ENCODE assay signal across 21 cellular contexts in genomic region chr11:93054279-93054678, GRCh38.
A peak's percentile ranks its signal among the peaks of the same experiment; 100 is the strongest.
DNase-seq lines count a peak whose midpoint lies in the region; ATAC-seq, FAIRE-seq and TF ChIP-seq lines count a peak whose summit lies in the region.
"Had no signal": no experiment of that assay in that cellular context is flagged by ENCODE, and none has a peak within 500 bp of the region (broad histone marks: within the 10 kb centered on the region; RNA-seq: fewer than 3 reads in every experiment).

No MANE protein-coding gene starts in this region.

- H3K27me3 ChIP-seq in astrocyte (ENCODE audit: insufficient read depth, low read length) = no peaks in the 10 kb centered on the region
- H3K27me3 ChIP-seq in keratinocyte (ENCODE audit: control insufficient read depth, extremely low read depth, insufficient read depth, low read length) = no peaks in the 10 kb centered on the region
- H3K27me3 ChIP-seq in MM.1S (replicated peaks; ENCODE audit: insufficient read depth, low read length) = no peaks in the 10 kb centered on the region
- H3K27me3 ChIP-seq: ascending aorta, pancreas, right lobe of liver, uterus had no signal

- H3K27me3 Mint-ChIP-seq in astrocyte (ENCODE audit: low read depth, unreplicated experiment) = no peaks in the 10 kb centered on the region

- dilution Hi-C loops in keratinocyte (cut with MboI; ENCODE audit: extremely low pct_ligation_motif_present, low sequenced_read_pairs) = no loop called here

- no peak overlapping the region for H3K9ac ChIP-seq in astrocyte (ENCODE audit: low read length)
- H3K9ac ChIP-seq in keratinocyte (ENCODE audit: control insufficient read depth, extremely low read depth, insufficient read depth, low read length) = no peak overlapping the region
- no peak overlapping the region for H3K9ac ChIP-seq in MM.1S (ENCODE audit: low read length)

- H4K20me1 ChIP-seq in astrocyte (ENCODE audit: insufficient read depth, low read length) = no peaks in the 10 kb centered on the region
- H4K20me1 ChIP-seq in keratinocyte (ENCODE audit: control insufficient read depth, extremely low read depth, insufficient read depth, low read length) = no peaks in the 10 kb centered on the region
- H4K20me1 ChIP-seq in MM.1S (ENCODE audit: insufficient read depth, low read length) = no peaks in the 10 kb centered on the region

- no peak overlapping the region for H3K4me2 ChIP-seq in astrocyte (ENCODE audit: low read length)
- peak overlapping the region; percentile 51 for H3K4me2 ChIP-seq in keratinocyte (ENCODE audit: control insufficient read depth, extremely low read depth, insufficient read depth, low read depth, low read length)
- H3K4me2 ChIP-seq in MM.1S (ENCODE audit: low read depth, low read length) = no peak overlapping the region
- H3K4me2 ChIP-seq: GM23338 had no signal

- H3K4me1 ChIP-seq in astrocyte (ENCODE audit: insufficient read depth, low read length) (peaks cover 11% of the 10 kb centered on the region), keratinocyte (ENCODE audit: control insufficient read depth, extremely low read depth, insufficient read depth, low read length) (peaks cover 13% of the 10 kb centered on the region), MM.1S (ENCODE audit: low read length) (no peaks in the 10 kb centered on the region)
- H3K4me1 ChIP-seq: ascending aorta, pancreas, right lobe of liver, uterus had no signal

- H3F3A ChIP-seq in MM.1S (ENCODE audit: insufficient read depth, low read length) = no peaks in the 10 kb centered on the region

- DNase-seq in ELR (ENCODE audit: low read depth) (peak; percentile 24), M059J (ENCODE audit: low read depth) (peak; percentile 30), astrocyte (ENCODE audit: low read depth) (no peak), keratinocyte (ENCODE audit: low read depth, low spot score) (no peak), MM.1S (no peak), Right ventricle myocardium inferior (ENCODE audit: missing footprints) (no peak)
- no peak for DNase-seq in stimulated activated naive CD4-positive, alpha-beta T cell treated with Interleukin-2 at 50 U/mL for 16 hours (lab: John Stamatoyannopoulos, UW)
- DNase-seq: activated CD4-positive, CD25-positive, alpha-beta regulatory T cell treated with anti-CD3 and anti-CD28 coated beads, Interleukin-2, amount 50 U/mL, for 72 hours; effector memory CD4-positive, alpha-beta T cell; glutamatergic neuron; natural killer cell; NCI-H1436; pancreas; right lobe of liver; Right ventricle myocardium superior; uterus had no signal

- H3K27ac Mint-ChIP-seq in astrocyte (ENCODE audit: unreplicated experiment) = peak overlapping the region; percentile 94
- H3K27ac Mint-ChIP-seq: CD14-positive monocyte, GM23338, natural killer cell had no signal

- H3K4me3 ChIP-seq in astrocyte (ENCODE audit: insufficient read depth, low read depth, low read length) (no peak overlapping the region), keratinocyte (ENCODE audit: control insufficient read depth in 2 of 3, extremely low read depth in 1 of 3, insufficient read depth in 2 of 3, low read depth in 1 of 3, low read length in 3 of 3) (no peak overlapping the region), MM.1S (ENCODE audit: low read length) (no peak overlapping the region)
- H3K4me3 ChIP-seq: ascending aorta, GM23338, pancreas, right lobe of liver, uterus had no signal

- TF ChIP-seq CTCF in astrocyte (IDR thresholded peaks at IDR 0.05; ENCODE audit: insufficient read depth, low read depth, low read length) (no peak), keratinocyte (optimal IDR thresholded peaks at IDR 0.05 in 1 of 3, IDR thresholded peaks at IDR 0.05 in 1 of 3, conservative IDR thresholded peaks at IDR 0.05 in 1 of 3; ENCODE audit: extremely low read depth in 1 of 3, insufficient read depth in 2 of 3, low read length in 3 of 3) (no peak), MM.1S (IDR thresholded peaks at IDR 0.05; ENCODE audit: low read length) (no peak)

- H2AFZ ChIP-seq in astrocyte (ENCODE audit: low read depth, low read length) (no peak overlapping the region), keratinocyte (ENCODE audit: control insufficient read depth, low read length) (no peak overlapping the region), MM.1S (ENCODE audit: low read length) (no peak overlapping the region)
- H2AFZ ChIP-seq: GM23338 had no signal

- H3K27ac ChIP-seq in astrocyte (ENCODE audit: low read depth, low read length) = peak overlapping the region; percentile 28
- peak overlapping the region; percentile 71 for H3K27ac ChIP-seq in keratinocyte (ENCODE audit: control insufficient read depth, insufficient read depth, low read length)
- H3K27ac ChIP-seq in MM.1S (ENCODE audit: low read length) = no peak overlapping the region
- H3K27ac ChIP-seq: ascending aorta, pancreas, right lobe of liver, uterus had no signal

- no peaks in the 10 kb centered on the region for H3K9me1 ChIP-seq in keratinocyte (ENCODE audit: control insufficient read depth, extremely low read depth, insufficient read depth, low read length)

- FAIRE-seq in astrocyte (lab: Jason Lieb, UNC) (peak; percentile 17), keratinocyte (lab: Jason Lieb, UNC) (peak; percentile 69)
- FAIRE-seq: pancreas had no signal

- H3K9me3 Mint-ChIP-seq in astrocyte (ENCODE audit: unreplicated experiment) = peaks cover 2% of the 10 kb centered on the region
- H3K9me3 Mint-ChIP-seq: GM23338 had no signal

- no peaks in the 10 kb centered on the region for H3K9me2 ChIP-seq in MM.1S (replicated peaks; ENCODE audit: insufficient read depth, low read length)

- H3K4me1 Mint-ChIP-seq in astrocyte (ENCODE audit: low read depth, unreplicated experiment) = peaks cover 30% of the 10 kb centered on the region
- H3K4me1 Mint-ChIP-seq: CD14-positive monocyte, GM23338, natural killer cell had no signal

- H3K36me3 Mint-ChIP-seq in astrocyte (ENCODE audit: low read depth, unreplicated experiment) = no peaks in the 10 kb centered on the region
- H3K36me3 Mint-ChIP-seq: CD14-positive monocyte, natural killer cell had no signal

- ATAC-seq in Right ventricle myocardium inferior (no peak), HG02885 (IDR thresholded peaks at IDR 0.05; ENCODE audit: poor library complexity, unreplicated experiment) (no peak)
- ATAC-seq: GM23338, natural killer cell, pancreas had no signal

- H3K9me3 ChIP-seq in astrocyte (ENCODE audit: insufficient read depth, low read depth, low read length) (no peaks in the 10 kb centered on the region), keratinocyte (ENCODE audit: control insufficient read depth, low read depth, low read length) (no peaks in the 10 kb centered on the region), MM.1S (replicated peaks; ENCODE audit: insufficient read depth, low read length) (no peaks in the 10 kb centered on the region)
- H3K9me3 ChIP-seq: ascending aorta, pancreas, right lobe of liver, uterus had no signal

- no peak overlapping the region for H3K4me3 Mint-ChIP-seq in astrocyte (ENCODE audit: unreplicated experiment)
- H3K4me3 Mint-ChIP-seq: activated naive CD4-positive, alpha-beta T cell treated with anti-CD3 and anti-CD28 coated beads for 36 hours; CD14-positive monocyte; GM23338; natural killer cell had no signal

- intact Hi-C loops in Right ventricle myocardium inferior (cut with DNase I) = no loop called here

- H3K79me2 ChIP-seq in astrocyte (ENCODE audit: insufficient read depth, low read length) = no peaks in the 10 kb centered on the region
- no peaks in the 10 kb centered on the region for H3K79me2 ChIP-seq in keratinocyte (ENCODE audit: control insufficient read depth, insufficient read depth, low read length)
- H3K79me2 ChIP-seq in MM.1S (ENCODE audit: low read length) = no peaks in the 10 kb centered on the region

- H3K36me3 ChIP-seq in astrocyte (ENCODE audit: insufficient read depth, low read length) (no peaks in the 10 kb centered on the region), keratinocyte (ENCODE audit: control insufficient read depth in 2 of 2, extremely low read depth in 1 of 2, insufficient read depth in 2 of 2, low read length in 2 of 2) (no peaks in the 10 kb centered on the region), MM.1S (replicated peaks; ENCODE audit: insufficient read depth, low read length) (no peaks in the 10 kb centered on the region)
- H3K36me3 ChIP-seq: ascending aorta, pancreas, right lobe of liver, uterus had no signal

Comparison
In these comparisons a context has a peak if more than half of its experiments do, and no peak if none do; other contexts are left out.
1. DNase-seq: peak in ELR (single experiment) and M059J (single experiment); none in astrocyte (single experiment), keratinocyte (single experiment), MM.1S (single experiment), stimulated activated naive CD4-positive, alpha-beta T cell treated with Interleukin-2 at 50 U/mL for 16 hours (single experiment) and Right ventricle myocardium inferior (single experiment).